In the genomic region with DNA sequence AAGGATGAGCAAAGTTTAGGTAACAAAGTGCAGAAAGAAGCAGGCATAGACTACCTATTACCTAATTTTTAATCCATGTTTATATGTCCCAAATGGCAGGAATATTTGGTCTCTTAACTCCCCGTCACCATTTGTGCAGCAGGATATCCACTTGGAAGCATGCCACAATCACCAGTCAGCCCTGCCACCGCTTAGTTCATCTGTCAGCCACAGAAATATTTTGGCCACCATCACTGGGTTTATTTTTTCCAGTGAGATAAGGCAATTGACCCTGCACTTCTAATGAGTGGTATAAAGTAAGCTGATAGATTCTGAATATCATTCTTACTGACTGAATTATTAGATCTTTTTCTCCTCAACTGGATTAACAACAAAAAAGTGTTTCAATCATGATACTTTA, we compare ENCODE assay signal across 20 cellular contexts.
"Had no signal": no experiment of that assay in that cellular context is flagged by ENCODE, and none has a peak within 500 bp of the region (broad histone marks: within the 10 kb centered on the region; RNA-seq: fewer than 3 reads in every experiment).

No MANE protein-coding gene starts in this region.

- H3K27ac ChIP-seq: adrenal gland, body of pancreas, cardiac muscle cell, esophagus muscularis mucosa, lower lobe of right lung, upper lobe of left lung, WERI-Rb-1 had no signal

- H3K27me3 ChIP-seq: adrenal gland, body of pancreas, esophagus muscularis mucosa, upper lobe of left lung had no signal

- H3K36me3 ChIP-seq: adrenal gland, cardiac muscle cell, esophagus muscularis mucosa, lower lobe of right lung, upper lobe of left lung, WERI-Rb-1 had no signal

- ATAC-seq: activated CD8-positive, alpha-beta T cell treated with anti-CD3 and anti-CD28 coated beads, Interleukin-2, amount 10 ng/mL, durations not matched to agents 7 days and 5 days; body of pancreas; effector memory CD8-positive, alpha-beta T cell; left colon; lower lobe of right lung; naive thymus-derived CD4-positive, alpha-beta T cell had no signal

- H3K9me3 ChIP-seq: adrenal gland, body of pancreas, esophagus muscularis mucosa, lower lobe of right lung, upper lobe of left lung had no signal

- DNase-seq: activated CD4-positive, alpha-beta T cell treated with anti-CD3 and anti-CD28 coated beads for 1 hour; activated CD4-positive, alpha-beta T cell treated with anti-CD3 and anti-CD28 coated beads, Interleukin-2, amount 50 U/mL, for 1 hour; activated CD8-positive, alpha-beta T cell treated with anti-CD3 and anti-CD28 coated beads, Interleukin-2, amount 10 ng/mL, durations not matched to agents 7 days and 5 days; adrenal gland; body of pancreas; effector memory CD8-positive, alpha-beta T cell; glutamatergic neuron; islet precursor cell; left colon; lower lobe of right lung; naive thymus-derived CD4-positive, alpha-beta T cell; occipital lobe; posterior cingulate gyrus; stimulated activated CD4-positive, alpha-beta T cell treated with anti-CD3 and anti-CD28 coated beads, Interleukin-4, amount 100 ng/mL, for 24 hours; stimulated activated naive CD4-positive, alpha-beta T cell treated with Interleukin-2 at 50 U/mL for 16 hours; T-helper 1 cell; upper lobe of left lung; WERI-Rb-1 had no signal

- H3K4me1 ChIP-seq: adrenal gland, body of pancreas, esophagus muscularis mucosa, lower lobe of right lung, upper lobe of left lung had no signal

- H3K4me3 ChIP-seq: adrenal gland, body of pancreas, cardiac muscle cell, esophagus muscularis mucosa, lower lobe of right lung, upper lobe of left lung had no signal
